In the genomic region with DNA sequence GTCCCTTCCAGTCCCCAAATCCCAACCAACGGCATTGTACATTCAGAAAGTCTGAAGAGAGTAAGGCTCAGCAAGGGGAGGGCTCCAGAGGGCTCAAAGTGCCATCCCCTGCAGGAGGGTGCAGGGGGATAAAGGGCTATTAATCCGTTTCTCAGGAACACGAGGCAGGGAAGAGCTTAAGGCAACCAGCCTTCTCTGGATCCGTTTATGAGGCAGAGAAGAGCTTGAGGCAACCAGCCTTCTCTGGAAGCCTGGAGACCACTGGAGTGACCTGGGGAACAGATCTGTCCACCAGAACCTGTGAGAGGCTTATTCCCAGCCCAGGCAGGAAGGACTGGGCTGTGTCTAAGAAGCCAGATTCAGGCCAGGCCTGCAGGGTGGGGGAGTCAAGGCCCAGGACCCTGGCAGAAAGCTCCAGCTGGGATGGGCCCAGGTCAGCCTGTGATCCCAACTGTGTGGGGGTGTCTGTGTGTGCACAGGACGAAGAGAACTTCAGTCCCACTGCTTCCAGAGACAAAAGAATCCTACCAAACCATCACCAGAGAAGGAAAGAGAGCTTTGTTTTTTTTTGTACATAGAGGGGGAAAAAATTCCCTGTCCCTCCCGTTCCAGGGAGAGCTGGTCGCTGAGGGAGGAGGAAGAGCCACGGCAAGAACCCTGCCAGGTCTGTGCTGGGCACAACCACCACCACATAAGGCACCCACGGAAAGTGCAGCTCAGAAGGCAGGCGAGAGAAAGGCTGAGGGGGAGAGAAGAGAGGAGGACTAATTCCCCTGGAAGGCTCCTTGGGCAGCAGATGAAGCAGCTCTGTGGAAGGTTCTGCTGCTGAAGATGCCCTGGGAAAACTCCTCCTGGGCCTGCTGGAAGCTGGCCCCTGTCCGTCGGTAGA, we compare ENCODE assay signal across 2 cellular contexts.
TF ChIP-seq lines count a peak whose summit lies in the region.

No MANE protein-coding gene starts in this region.

TF ChIP-seq in SK-N-SH, 30 proteins besides CTCF, POLR2A, EP300 and RAD21:
- TF ChIP-seq, protein P1, sequence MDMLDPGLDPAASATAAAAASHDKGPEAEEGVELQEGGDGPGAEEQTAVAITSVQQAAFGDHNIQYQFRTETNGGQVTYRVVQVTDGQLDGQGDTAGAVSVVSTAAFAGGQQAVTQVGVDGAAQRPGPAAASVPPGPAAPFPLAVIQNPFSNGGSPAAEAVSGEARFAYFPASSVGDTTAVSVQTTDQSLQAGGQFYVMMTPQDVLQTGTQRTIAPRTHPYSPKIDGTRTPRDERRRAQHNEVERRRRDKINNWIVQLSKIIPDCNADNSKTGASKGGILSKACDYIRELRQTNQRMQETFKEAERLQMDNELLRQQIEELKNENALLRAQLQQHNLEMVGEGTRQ (IDR thresholded peaks at IDR 0.05; ENCODE audit: borderline replicate concordance, low read depth, low read length): no peak
- TF ChIP-seq SMC3 (IDR thresholded peaks at IDR 0.05; ENCODE audit: low read depth, low read length) (no peak), MEF2A (IDR thresholded peaks at IDR 0.05; ENCODE audit: borderline replicate concordance, low read depth) (no peak), TEAD4 (IDR thresholded peaks at IDR 0.05; ENCODE audit: borderline replicate concordance, insufficient read depth) (no peak)
- TF ChIP-seq, protein P2, sequence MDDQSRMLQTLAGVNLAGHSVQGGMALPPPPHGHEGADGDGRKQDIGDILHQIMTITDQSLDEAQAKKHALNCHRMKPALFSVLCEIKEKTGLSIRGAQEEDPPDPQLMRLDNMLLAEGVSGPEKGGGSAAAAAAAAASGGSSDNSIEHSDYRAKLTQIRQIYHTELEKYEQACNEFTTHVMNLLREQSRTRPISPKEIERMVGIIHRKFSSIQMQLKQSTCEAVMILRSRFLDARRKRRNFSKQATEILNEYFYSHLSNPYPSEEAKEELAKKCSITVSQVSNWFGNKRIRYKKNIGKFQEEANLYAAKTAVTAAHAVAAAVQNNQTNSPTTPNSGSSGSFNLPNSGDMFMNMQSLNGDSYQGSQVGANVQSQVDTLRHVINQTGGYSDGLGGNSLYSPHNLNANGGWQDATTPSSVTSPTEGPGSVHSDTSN (IDR thresholded peaks at IDR 0.05): no peak
- TF ChIP-seq, protein P3, sequence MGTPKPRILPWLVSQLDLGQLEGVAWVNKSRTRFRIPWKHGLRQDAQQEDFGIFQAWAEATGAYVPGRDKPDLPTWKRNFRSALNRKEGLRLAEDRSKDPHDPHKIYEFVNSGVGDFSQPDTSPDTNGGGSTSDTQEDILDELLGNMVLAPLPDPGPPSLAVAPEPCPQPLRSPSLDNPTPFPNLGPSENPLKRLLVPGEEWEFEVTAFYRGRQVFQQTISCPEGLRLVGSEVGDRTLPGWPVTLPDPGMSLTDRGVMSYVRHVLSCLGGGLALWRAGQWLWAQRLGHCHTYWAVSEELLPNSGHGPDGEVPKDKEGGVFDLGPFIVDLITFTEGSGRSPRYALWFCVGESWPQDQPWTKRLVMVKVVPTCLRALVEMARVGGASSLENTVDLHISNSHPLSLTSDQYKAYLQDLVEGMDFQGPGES (IDR thresholded peaks at IDR 0.05; ENCODE audit: low read depth, low read length): no peak

TF ChIP-seq in SK-N-SH treated with all-trans-retinoic acid at 6 μM for 48 hours, 23 proteins besides CTCF, POLR2A, EP300 and RAD21 (continued from another document):
- TF ChIP-seq, protein P4, sequence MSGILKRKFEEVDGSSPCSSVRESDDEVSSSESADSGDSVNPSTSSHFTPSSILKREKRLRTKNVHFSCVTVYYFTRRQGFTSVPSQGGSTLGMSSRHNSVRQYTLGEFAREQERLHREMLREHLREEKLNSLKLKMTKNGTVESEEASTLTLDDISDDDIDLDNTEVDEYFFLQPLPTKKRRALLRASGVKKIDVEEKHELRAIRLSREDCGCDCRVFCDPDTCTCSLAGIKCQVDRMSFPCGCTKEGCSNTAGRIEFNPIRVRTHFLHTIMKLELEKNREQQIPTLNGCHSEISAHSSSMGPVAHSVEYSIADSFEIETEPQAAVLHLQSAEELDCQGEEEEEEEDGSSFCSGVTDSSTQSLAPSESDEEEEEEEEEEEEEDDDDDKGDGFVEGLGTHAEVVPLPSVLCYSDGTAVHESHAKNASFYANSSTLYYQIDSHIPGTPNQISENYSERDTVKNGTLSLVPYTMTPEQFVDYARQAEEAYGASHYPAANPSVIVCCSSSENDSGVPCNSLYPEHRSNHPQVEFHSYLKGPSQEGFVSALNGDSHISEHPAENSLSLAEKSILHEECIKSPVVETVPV (CRISPR knock-in tag; IDR thresholded peaks at IDR 0.05): no peak
- no peak for TF ChIP-seq ZNF70 (CRISPR knock-in tag; IDR thresholded peaks at IDR 0.05)
- no peak for TF ChIP-seq SNAI2 (CRISPR knock-in tag; IDR thresholded peaks at IDR 0.05)
- TF ChIP-seq CSDC2 (CRISPR knock-in tag; IDR thresholded peaks at IDR 0.05): no peak
- TF ChIP-seq RARB (CRISPR knock-in tag; IDR thresholded peaks at IDR 0.05): no peak
- no peak for TF ChIP-seq ZFP3 (CRISPR knock-in tag; IDR thresholded peaks at IDR 0.05)
